In genomic region chr15:59741274-59741906, GRCh38 we compare ENCODE assay signal across 8 cellular contexts. TPM values are rescaled to one million over a fixed set of nuclear protein-coding genes. Genes with fewer than 3 reads are reported as not detected.
DNase-seq lines count a peak whose midpoint lies in the region.

No MANE protein-coding gene starts in this region.

- H3K27me3 Mint-ChIP-seq in immature natural killer cell (ENCODE audit: low read depth in 3 of 3): peaks cover 0 to 9% (median 0%) of the 10 kb centered on the region in 3 donors

- peaks cover 0 to 5% (median 0%) of the 10 kb centered on the region in 6 donors for H3K9me3 Mint-ChIP-seq in immature natural killer cell

- DNase-seq in GM04504 (ENCODE audit: low read depth) (peak; percentile 3), NCI-H1694 (lab: John Stamatoyannopoulos, UW) (peak; percentile 50), amniotic epithelial cell (ENCODE audit: low read depth) (peak; percentile 34), myocyte (ENCODE audit: low read depth) (peak; percentile 20), immature natural killer cell (no peak)
- no peak for DNase-seq in stimulated activated CD4-positive, alpha-beta T cell treated with anti-CD3 and anti-CD28 coated beads, Interleukin-2, amount 100 ng/mL, for 24 hours
- no peak for DNase-seq in activated T-cell treated with anti-CD3 and anti-CD28 coated beads, Interleukin-2, amount 50 U/mL, for 48 hours
- no peak for DNase-seq in activated CD4-positive, CD25-positive, alpha-beta regulatory T cell treated with anti-CD3 and anti-CD28 coated beads, Interleukin-2, amount 50 U/mL, for 72 hours

- H3K36me3 Mint-ChIP-seq in immature natural killer cell: peaks cover 0 to 4% (median 0%) of the 10 kb centered on the region in 3 donors

- no peak overlapping the region for H3K4me3 Mint-ChIP-seq in immature natural killer cell

- H3K27ac Mint-ChIP-seq in immature natural killer cell: no peak overlapping the region

- no peaks in the 10 kb centered on the region for H3K4me1 Mint-ChIP-seq in immature natural killer cell

RNA-seq across cellular contexts. Expression of gene BNIP2, which starts 52.3 kb away (rescaled TPM):
- total RNA-seq in myocyte: 190 and 231 TPM in 2 replicates
- 41.5 TPM for polyA plus RNA-seq in myocyte (2012)
- polyA plus RNA-seq in immature natural killer cell: 100 to 1,000 TPM in 2 of 3 donors, 10 to 100 TPM in 1; 89.5 to 144 (median 127) TPM

Comparison
In these comparisons a context has a peak if more than half of its experiments do, and no peak if none do; other contexts are left out.
1. DNase-seq: peak in GM04504 (single experiment), NCI-H1694 (single experiment), amniotic epithelial cell (single experiment) and myocyte (single experiment); none in immature natural killer cell (0 of 3), stimulated activated CD4-positive, alpha-beta T cell treated with anti-CD3 and anti-CD28 coated beads, Interleukin-2, amount 100 ng/mL, for 24 hours (0 of 2), activated T-cell treated with anti-CD3 and anti-CD28 coated beads, Interleukin-2, amount 50 U/mL, for 48 hours (0 of 2) and activated CD4-positive, CD25-positive, alpha-beta regulatory T cell treated with anti-CD3 and anti-CD28 coated beads, Interleukin-2, amount 50 U/mL, for 72 hours (single experiment).